ENCODE assay signal across 18 cellular contexts in the genomic region with DNA sequence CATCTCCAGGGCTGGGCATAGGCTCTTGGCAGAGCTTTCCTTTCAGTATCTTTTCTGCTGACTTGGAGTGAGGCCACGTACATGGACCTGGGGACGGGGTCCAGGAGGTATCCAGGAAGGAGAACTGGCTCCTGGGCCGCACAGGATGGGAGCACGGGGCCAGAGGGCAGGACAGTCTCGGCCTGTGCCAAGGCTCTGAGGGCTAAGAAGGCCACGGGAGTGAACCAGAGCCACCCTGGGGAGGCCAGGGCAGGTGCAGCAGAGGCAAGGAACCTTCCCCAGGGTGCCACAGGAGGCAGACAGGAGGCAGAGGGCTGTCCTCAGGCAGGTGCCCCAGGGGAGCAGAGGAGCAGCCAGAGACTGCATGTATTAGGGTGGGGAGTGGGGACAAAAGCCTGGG.
"Had no signal": no experiment of that assay in that cellular context is flagged by ENCODE, and none has a peak within 500 bp of the region (broad histone marks: within the 10 kb centered on the region; RNA-seq: fewer than 3 reads in every experiment).

No MANE protein-coding gene starts in this region.

- ATAC-seq: left lung, sciatic nerve had no signal

- H3K27me3 ChIP-seq: colonic mucosa, left lung, spleen, tibial artery, upper lobe of left lung, uterus had no signal

- H3K4me1 ChIP-seq: prostate gland, uterus had no signal

- H3K27ac Mint-ChIP-seq: endodermal cell; naive B cell; nephron; stimulated activated naive CD8-positive, alpha-beta T cell treated with anti-CD3 and anti-CD28 coated beads, Interleukin-15, Interleukin-2, amounts not matched to agents 100 ng/mL and 50 ng/mL, for 24 hours had no signal

- H3K4me1 Mint-ChIP-seq: endodermal cell, naive B cell had no signal

- H3K9me3 ChIP-seq: colonic mucosa, left lung, prostate gland, spleen, tibial artery, upper lobe of left lung, uterus had no signal

- H3K27ac ChIP-seq: colonic mucosa, left lung, parathyroid adenoma, prostate gland, spleen, tibial artery, upper lobe of left lung, uterus had no signal

- H3K4me3 ChIP-seq: colonic mucosa, left lung, prostate gland, spleen, tibial artery, upper lobe of left lung, uterus had no signal

- DNase-seq: cerebellar nuclear complex; colonic mucosa; effector CD4-positive, alpha-beta T cell; endodermal cell; islet precursor cell; mesendoderm; naive B cell; spleen; stimulated activated CD4-positive, alpha-beta T cell treated with anti-CD3 and anti-CD28 coated beads, Interleukin-15, amount 100 ng/mL, for 24 hours; tibial artery; uterus had no signal

- H3K36me3 Mint-ChIP-seq: naive B cell had no signal

- H3K9me3 Mint-ChIP-seq: endodermal cell; naive B cell; nephron; stimulated activated naive CD8-positive, alpha-beta T cell treated with anti-CD3 and anti-CD28 coated beads, Interleukin-15, Interleukin-2, amounts not matched to agents 100 ng/mL and 50 ng/mL, for 24 hours had no signal

- H3K4me3 Mint-ChIP-seq: endodermal cell; naive B cell; nephron; stimulated activated naive CD8-positive, alpha-beta T cell treated with anti-CD3 and anti-CD28 coated beads, Interleukin-15, Interleukin-2, amounts not matched to agents 100 ng/mL and 50 ng/mL, for 24 hours had no signal

- H3K36me3 ChIP-seq: uterus had no signal

- H3K27me3 Mint-ChIP-seq: naive B cell; stimulated activated naive CD8-positive, alpha-beta T cell treated with anti-CD3 and anti-CD28 coated beads, Interleukin-15, Interleukin-2, amounts not matched to agents 100 ng/mL and 50 ng/mL, for 24 hours had no signal
